In the genomic region with DNA sequence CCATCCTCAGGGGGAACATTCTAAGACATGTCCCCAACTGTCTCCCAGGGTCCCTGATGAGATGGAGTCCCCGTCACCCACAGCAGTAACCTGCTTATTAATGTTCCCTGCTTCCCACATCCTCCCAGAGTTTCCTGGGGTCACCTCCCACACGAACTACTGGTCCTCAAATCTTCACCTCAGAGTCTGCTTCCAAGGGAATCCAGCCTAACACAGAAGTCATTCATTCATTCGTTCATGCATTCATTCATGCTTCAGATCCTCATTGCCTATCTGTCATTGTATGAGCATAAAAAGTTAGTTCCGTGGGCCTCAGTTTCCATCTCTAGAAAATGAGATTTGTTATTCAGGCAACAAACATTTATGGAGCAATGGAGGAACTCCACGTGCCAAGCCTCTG, we compare ENCODE assay signal across 9 cellular contexts.
"Had no signal": no experiment of that assay in that cellular context is flagged by ENCODE, and none has a peak within 500 bp of the region (broad histone marks: within the 10 kb centered on the region; RNA-seq: fewer than 3 reads in every experiment).

No MANE protein-coding gene starts in this region.

- H3K4me3 Mint-ChIP-seq: HFFc6, IgD-negative memory B cell had no signal

- H3K36me3 Mint-ChIP-seq: IgD-negative memory B cell had no signal

- H3K9me3 ChIP-seq: HAP-1 had no signal

- ATAC-seq: HCT116 had no signal

- H3K9ac ChIP-seq: GM23248 had no signal

- H3K9me3 Mint-ChIP-seq: HFFc6, IgD-negative memory B cell had no signal

- H3K4me3 ChIP-seq: GM23248, HAP-1 had no signal

- H3K27ac ChIP-seq: GM23248 had no signal

- H3K4me1 ChIP-seq: HAP-1 had no signal

- H3K4me1 Mint-ChIP-seq: IgD-negative memory B cell had no signal

- FAIRE-seq: HTR-8/SVneo had no signal

- H3K27ac Mint-ChIP-seq: HFFc6 had no signal

- H2AFZ ChIP-seq: GM23248 had no signal

- H3K36me3 ChIP-seq: HAP-1 had no signal

- DNase-seq: GM23248, GOT3, H7, HFFc6, KG1 had no signal
